Comparison of ENCODE assay signal across 22 cellular contexts in the genomic region with DNA sequence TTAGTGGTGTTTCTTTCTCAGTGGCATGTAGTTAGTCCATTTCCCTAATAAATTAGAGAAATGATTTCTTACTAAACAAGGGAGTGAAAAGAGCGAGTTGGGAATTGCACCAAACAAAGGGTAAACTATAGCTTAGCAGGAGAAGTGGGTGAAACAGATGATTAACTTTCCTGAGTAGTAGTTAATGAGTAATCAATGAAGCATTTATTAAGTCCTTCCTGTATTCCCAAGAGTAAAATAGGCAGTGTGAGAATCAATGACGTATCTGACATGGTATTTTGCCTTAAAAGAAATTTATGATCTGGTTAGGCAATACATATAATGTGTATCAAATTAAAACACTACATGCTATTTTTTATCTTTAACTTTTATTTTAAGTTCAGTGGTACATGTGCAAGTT.
"Had no signal": no experiment of that assay in that cellular context is flagged by ENCODE, and none has a peak within 500 bp of the region (broad histone marks: within the 10 kb centered on the region; RNA-seq: fewer than 3 reads in every experiment).

No MANE protein-coding gene starts in this region.

- H3K4me2 ChIP-seq: neural progenitor cell had no signal

- H3K9me3 ChIP-seq: adrenal gland, breast epithelium, mucosa of descending colon, right atrium auricular region, thoracic aorta, upper lobe of left lung had no signal

- DNase-seq: activated CD4-positive, alpha-beta T cell treated with anti-CD3 and anti-CD28 coated beads for 1 hour; activated CD4-positive, alpha-beta T cell treated with anti-CD3 and anti-CD28 coated beads, Interleukin-2, amount 50 U/mL, for 4 hours; activated gamma-delta T cell treated with Interleukin-2 at 50 U/mL for 16 hours; adrenal gland; cerebellar nuclear complex; effector CD4-positive, alpha-beta T cell; hypothalamus; kidney; mesenchymal stem cell; mucosa of descending colon; naive B cell; stimulated activated CD4-positive, alpha-beta T cell treated with anti-CD3 and anti-CD28 coated beads, Interleukin-4, amount 100 ng/mL, for 4 hours; SW 1271; T-helper 2 cell; upper lobe of left lung had no signal

- H3K27me3 ChIP-seq: adrenal gland, breast epithelium, neural progenitor cell, right atrium auricular region, upper lobe of left lung had no signal

- H3K27ac ChIP-seq: adrenal gland, breast epithelium, neural progenitor cell, right atrium auricular region, thoracic aorta, upper lobe of left lung, VCaP had no signal

- H3K36me3 ChIP-seq: adrenal gland, breast epithelium, neural progenitor cell, right atrium auricular region, thoracic aorta, upper lobe of left lung had no signal

- H3K4me1 ChIP-seq: adrenal gland, breast epithelium, neural progenitor cell, right atrium auricular region, upper lobe of left lung had no signal

- H3K4me3 ChIP-seq: adrenal gland, breast epithelium, mucosa of descending colon, neural progenitor cell, right atrium auricular region, thoracic aorta, upper lobe of left lung had no signal

- H3K9ac ChIP-seq: neural progenitor cell had no signal

- ATAC-seq: activated naive CD4-positive, alpha-beta T cell treated with anti-CD3 and anti-CD28 coated beads, Interleukin-2, amount 50 U/mL, for 72 hours; mucosa of descending colon; stimulated activated memory B cell treated with anti-CD40 and anti-IgM and Interleukin-4, amounts not matched to agents 10 μg/mL and 1 μg/mL and 100 μg/mL, for 72 hours had no signal

- H2AFZ ChIP-seq: neural progenitor cell had no signal
